In genomic region chr2:48551548-48551947, GRCh38 we compare ENCODE assay signal across 16 cellular contexts.
"Had no signal": no experiment of that assay in that cellular context is flagged by ENCODE, and none has a peak within 500 bp of the region (broad histone marks: within the 10 kb centered on the region; RNA-seq: fewer than 3 reads in every experiment).

No MANE protein-coding gene starts in this region.

- ATAC-seq: activated naive CD4-positive, alpha-beta T cell treated with anti-CD3 and anti-CD28 coated beads, Interleukin-2, amount 50 U/mL, for 72 hours; heart left ventricle; left lung had no signal

- H3K36me3 ChIP-seq: breast epithelium, heart left ventricle, left lung had no signal

- H3K27ac ChIP-seq: left lung, testis had no signal

- DNase-seq: activated CD4-positive, CD25-positive, alpha-beta regulatory T cell; activated T-cell treated with anti-CD3 and anti-CD28 coated beads, Interleukin-2, amount 50 U/mL, for 1 hour; amniotic stem cell; heart left ventricle; left lung; mesenchymal stem cell; nephron progenitor cell; stimulated activated CD4-positive, alpha-beta T cell treated with anti-CD3 and anti-CD28 coated beads, Interleukin-4, amount 100 ng/mL, for 1 hour; stimulated activated CD8-positive, alpha-beta memory T cell treated with anti-CD3 and anti-CD28 coated beads, Interleukin-4, amount 100 ng/mL, for 48 hours; T-helper 2 cell; testis had no signal

- FAIRE-seq: colon, endothelial cell of umbilical vein, TTC549 had no signal

- H3K4me3 ChIP-seq: breast epithelium, heart left ventricle, left lung, testis had no signal

- H3K4me1 ChIP-seq: breast epithelium, testis had no signal

- H3K27me3 ChIP-seq: breast epithelium, heart left ventricle, left lung, testis had no signal

- H3K9me3 ChIP-seq: breast epithelium, heart left ventricle, left lung, testis had no signal
